ENCODE assay signal across 1 cellular context in the genomic region with DNA sequence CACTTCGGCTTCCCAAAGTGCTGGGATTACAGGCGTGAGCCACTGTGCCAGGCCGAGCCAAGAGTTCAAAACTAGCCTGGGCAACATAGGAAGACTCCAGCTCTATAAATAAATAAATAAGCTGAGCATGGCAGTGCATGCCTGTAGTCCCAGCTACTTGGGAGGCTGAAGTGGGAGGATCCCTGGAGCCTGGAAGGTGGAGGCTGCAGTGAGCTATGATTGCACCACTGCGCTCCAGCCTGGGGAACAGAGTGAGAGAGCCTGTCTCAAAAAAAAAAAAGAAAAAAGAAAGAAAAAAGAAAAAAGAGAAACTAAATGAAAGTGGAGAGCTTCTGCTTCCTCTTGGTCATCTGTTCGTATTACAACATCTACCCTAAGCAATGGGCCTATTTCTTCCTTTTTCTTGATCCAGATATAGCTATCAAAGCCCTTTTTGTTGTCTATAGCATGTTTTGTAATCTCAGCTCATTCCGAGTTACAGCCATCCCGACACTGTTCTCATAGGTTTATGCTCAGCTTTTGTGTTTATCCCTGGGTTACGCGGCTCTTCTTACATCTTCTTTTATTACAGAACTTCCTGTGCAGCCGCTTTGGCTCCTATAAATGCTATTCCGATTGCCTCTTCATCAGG.
A peak's percentile ranks its signal among the peaks of the same experiment; 100 is the strongest.
TF ChIP-seq lines count a peak whose summit lies in the region.

No MANE protein-coding gene starts in this region.

TF ChIP-seq in HepG2, 621 proteins besides CTCF, POLR2A, EP300 and RAD21:
- TF ChIP-seq, protein P1, sequence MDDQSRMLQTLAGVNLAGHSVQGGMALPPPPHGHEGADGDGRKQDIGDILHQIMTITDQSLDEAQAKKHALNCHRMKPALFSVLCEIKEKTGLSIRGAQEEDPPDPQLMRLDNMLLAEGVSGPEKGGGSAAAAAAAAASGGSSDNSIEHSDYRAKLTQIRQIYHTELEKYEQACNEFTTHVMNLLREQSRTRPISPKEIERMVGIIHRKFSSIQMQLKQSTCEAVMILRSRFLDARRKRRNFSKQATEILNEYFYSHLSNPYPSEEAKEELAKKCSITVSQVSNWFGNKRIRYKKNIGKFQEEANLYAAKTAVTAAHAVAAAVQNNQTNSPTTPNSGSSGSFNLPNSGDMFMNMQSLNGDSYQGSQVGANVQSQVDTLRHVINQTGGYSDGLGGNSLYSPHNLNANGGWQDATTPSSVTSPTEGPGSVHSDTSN (CRISPR knock-in tag; IDR thresholded peaks at IDR 0.05; ENCODE audit: borderline replicate concordance): no peak
- TF ChIP-seq, protein P2, sequence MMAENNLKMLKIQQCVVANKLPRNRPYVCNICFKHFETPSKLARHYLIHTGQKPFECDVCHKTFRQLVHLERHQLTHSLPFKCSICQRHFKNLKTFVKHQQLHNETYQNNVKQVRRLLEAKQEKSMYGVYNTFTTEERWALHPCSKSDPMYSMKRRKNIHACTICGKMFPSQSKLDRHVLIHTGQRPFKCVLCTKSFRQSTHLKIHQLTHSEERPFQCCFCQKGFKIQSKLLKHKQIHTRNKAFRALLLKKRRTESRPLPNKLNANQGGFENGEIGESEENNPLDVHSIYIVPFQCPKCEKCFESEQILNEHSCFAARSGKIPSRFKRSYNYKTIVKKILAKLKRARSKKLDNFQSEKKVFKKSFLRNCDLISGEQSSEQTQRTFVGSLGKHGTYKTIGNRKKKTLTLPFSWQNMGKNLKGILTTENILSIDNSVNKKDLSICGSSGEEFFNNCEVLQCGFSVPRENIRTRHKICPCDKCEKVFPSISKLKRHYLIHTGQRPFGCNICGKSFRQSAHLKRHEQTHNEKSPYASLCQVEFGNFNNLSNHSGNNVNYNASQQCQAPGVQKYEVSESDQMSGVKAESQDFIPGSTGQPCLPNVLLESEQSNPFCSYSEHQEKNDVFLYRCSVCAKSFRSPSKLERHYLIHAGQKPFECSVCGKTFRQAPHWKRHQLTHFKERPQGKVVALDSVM (CRISPR knock-in tag; IDR thresholded peaks at IDR 0.05): peak; percentile 90
